ENCODE assay signal across 8 cellular contexts in the genomic region with DNA sequence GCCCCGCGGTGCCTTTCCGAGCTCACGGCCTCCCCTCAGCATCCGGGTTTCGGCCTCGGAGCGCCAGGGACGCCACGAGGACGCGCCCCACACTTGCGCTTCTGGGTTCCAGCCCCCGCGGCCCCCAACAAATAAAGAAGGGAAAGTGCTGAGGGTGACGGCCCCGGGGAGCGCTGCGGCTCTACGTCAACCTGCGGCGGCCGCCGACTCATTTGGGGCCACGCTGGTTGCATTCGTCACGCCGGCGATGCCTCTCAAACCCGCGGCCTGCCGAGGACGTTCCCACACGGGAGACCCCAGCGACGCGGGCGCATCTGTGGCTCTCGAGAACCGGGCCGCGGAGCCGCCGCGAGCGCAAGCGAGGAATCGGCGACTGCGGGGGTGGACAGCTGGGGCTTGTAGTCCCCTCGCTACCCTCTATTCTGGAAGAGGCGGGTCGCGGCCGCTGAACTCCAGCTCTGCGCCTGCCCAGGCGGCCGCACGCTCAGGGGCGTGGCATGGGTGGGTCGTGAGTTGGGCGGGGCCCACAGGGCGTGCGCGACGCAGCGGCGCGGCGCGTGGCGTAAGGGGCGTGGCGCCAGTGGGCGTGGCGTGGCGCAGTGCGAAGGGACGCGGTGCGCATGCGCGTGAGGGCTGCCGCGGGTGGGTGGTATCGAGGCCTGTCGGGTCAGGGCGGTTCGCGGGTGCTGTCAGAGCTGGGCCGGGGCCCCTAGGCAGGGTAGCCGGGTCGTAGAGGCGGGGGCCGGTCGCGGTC. TPM values are rescaled to one million over a fixed set of nuclear protein-coding genes. Genes with fewer than 3 reads are reported as not detected.
A peak's percentile ranks its signal among the peaks of the same experiment; 100 is the strongest.
DNase-seq lines count a peak whose midpoint lies in the region; ATAC-seq and TF ChIP-seq lines count a peak whose summit lies in the region.

A gene with protein sequence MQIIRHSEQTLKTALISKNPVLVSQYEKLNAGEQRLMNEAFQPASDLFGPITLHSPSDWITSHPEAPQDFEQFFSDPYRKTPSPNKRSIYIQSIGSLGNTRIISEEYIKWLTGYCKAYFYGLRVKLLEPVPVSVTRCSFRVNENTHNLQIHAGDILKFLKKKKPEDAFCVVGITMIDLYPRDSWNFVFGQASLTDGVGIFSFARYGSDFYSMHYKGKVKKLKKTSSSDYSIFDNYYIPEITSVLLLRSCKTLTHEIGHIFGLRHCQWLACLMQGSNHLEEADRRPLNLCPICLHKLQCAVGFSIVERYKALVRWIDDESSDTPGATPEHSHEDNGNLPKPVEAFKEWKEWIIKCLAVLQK (plus strand): TSS at position 599 of the 754 bp plus-strand sequence. CDS start 2,145 bp downstream, outside the sequence.

- H3K36me3 ChIP-seq in H7 (replicated peaks; ENCODE audit: control insufficient read depth, insufficient read depth, low read length) = peaks cover 1% of the 10 kb centered on the region
- no peaks in the 10 kb centered on the region for H3K36me3 ChIP-seq in Loucy (ENCODE audit: insufficient read depth, low read length)
- H3K36me3 ChIP-seq in RWPE2 (ENCODE audit: low read depth) = peaks cover 25% of the 10 kb centered on the region

- peak within 1 kb of the TSS; percentile 86 for H3K4me2 ChIP-seq in Loucy (ENCODE audit: low read depth, low read length, poor library complexity, severe bottlenecking)

- peaks cover 52% of the 10 kb centered on the region for H3K36me3 Mint-ChIP-seq in activated T-helper 2 cell treated with anti-CD3 and anti-CD28 coated beads, Interferon-gamma antibody, Interleukin-2, Interleukin-4, amounts not matched to agents 10 μg/mL and 5 μg/mL and 100 μg/mL, durations not matched to agents 14 hours and 24 hours and 36 hours (ENCODE audit: low read depth)
- H3K36me3 Mint-ChIP-seq in naive thymus-derived CD8-positive, alpha-beta T cell = peaks cover 0 to 19% (median 7%) of the 10 kb centered on the region in 3 donors

- intact Hi-C loops in activated T-helper 2 cell treated with anti-CD3 and anti-CD28 coated beads, Interferon-gamma antibody, Interleukin-2, Interleukin-4, amounts not matched to agents 10 μg/mL and 5 μg/mL and 100 μg/mL, durations not matched to agents 14 hours and 24 hours and 36 hours (cut with micrococcal nuclease) = loop anchor here (1.0 to 5.0 kb wide), 5 partner anchors 8 to 210 kb away; a partner anchor contains a TSS

- peak within 1 kb of the TSS; percentile 97 for H3K9ac ChIP-seq in Loucy (ENCODE audit: low read depth, low read length, poor library complexity, severe bottlenecking)

- H3K4me3 Mint-ChIP-seq in activated T-helper 2 cell treated with anti-CD3 and anti-CD28 coated beads, Interferon-gamma antibody, Interleukin-2, Interleukin-4, amounts not matched to agents 10 μg/mL and 5 μg/mL and 100 μg/mL, durations not matched to agents 14 hours and 24 hours and 36 hours (ENCODE audit: low read depth) = peak within 1 kb of the TSS; percentile 91
- peak within 1 kb of the TSS; percentile 91 to 98 (median 94) for H3K4me3 Mint-ChIP-seq in naive thymus-derived CD8-positive, alpha-beta T cell

- H3K4me1 ChIP-seq in Loucy (ENCODE audit: insufficient read depth, low read length, poor library complexity, severe bottlenecking) (peaks cover 25% of the 10 kb centered on the region), RWPE2 (ENCODE audit: insufficient read depth, poor library complexity, severe bottlenecking) (peaks cover 4% of the 10 kb centered on the region)

- POLR2A ChIA-PET in naive thymus-derived CD8-positive, alpha-beta T cell (lab: Charles Lee) = interaction anchor here (0.6 to 4.8 kb wide), 26 partner anchors 8 to 1343 kb away, joined by 3 to 95 read pairs (median 4); a partner anchor contains a TSS

- no peaks in the 10 kb centered on the region for H3F3A ChIP-seq in Loucy (ENCODE audit: low read depth)

- H3K27ac Mint-ChIP-seq in activated T-helper 2 cell treated with anti-CD3 and anti-CD28 coated beads, Interferon-gamma antibody, Interleukin-2, Interleukin-4, amounts not matched to agents 10 μg/mL and 5 μg/mL and 100 μg/mL, durations not matched to agents 14 hours and 24 hours and 36 hours = peak within 1 kb of the TSS; percentile 94
- H3K27ac Mint-ChIP-seq in naive thymus-derived CD8-positive, alpha-beta T cell = peak within 1 kb of the TSS; percentile 90 to 99 (median 98)

- no peaks in the 10 kb centered on the region for H3K27me3 ChIP-seq in H7 (ENCODE audit: control insufficient read depth, insufficient read depth, low read length)
- no peaks in the 10 kb centered on the region for H3K27me3 ChIP-seq in Loucy (ENCODE audit: insufficient read depth, low read length, poor library complexity, severe bottlenecking)
- H3K27me3 ChIP-seq in RWPE2 (ENCODE audit: insufficient read depth, poor library complexity, severe bottlenecking) = no peaks in the 10 kb centered on the region

- peak; percentile 92 for DNase-seq in EL
- DNase-seq in H7 = peak; percentile 97
- DNase-seq in RWPE2 (ENCODE audit: low spot score) = peak; percentile 88
- DNase-seq in activated T-helper 2 cell treated with anti-CD3 and anti-CD28 coated beads, Interferon-gamma antibody, Interleukin-2, Interleukin-4, amounts not matched to agents 10 μg/mL and 5 μg/mL and 100 μg/mL, durations not matched to agents 14 hours and 24 hours and 36 hours (ENCODE audit: low spot score) = peak; percentile 97
- DNase-seq in fibroblast of mammary gland (ENCODE audit: low read depth) = peak; percentile 88
- peak; percentile 91 to 99 (median 98) for DNase-seq in naive thymus-derived CD8-positive, alpha-beta T cell
- DNase-seq in stimulated activated naive CD4-positive, alpha-beta T cell (lab: John Stamatoyannopoulos, UW) = peak; percentile 93 to 98 (median 96)

- H3K9me3 ChIP-seq in Loucy (ENCODE audit: insufficient read depth, low read depth, low read length) (no peaks in the 10 kb centered on the region), RWPE2 (ENCODE audit: severe bottlenecking) (no peaks in the 10 kb centered on the region)

- no peaks in the 10 kb centered on the region for H3K9me2 ChIP-seq in Loucy (replicated peaks; ENCODE audit: low read depth, low read length)

- no peaks in the 10 kb centered on the region for H3K27me3 Mint-ChIP-seq in activated T-helper 2 cell treated with anti-CD3 and anti-CD28 coated beads, Interferon-gamma antibody, Interleukin-2, Interleukin-4, amounts not matched to agents 10 μg/mL and 5 μg/mL and 100 μg/mL, durations not matched to agents 14 hours and 24 hours and 36 hours (ENCODE audit: low read depth)
- no peaks in the 10 kb centered on the region for H3K27me3 Mint-ChIP-seq in naive thymus-derived CD8-positive, alpha-beta T cell

- H3K4me3 ChIP-seq in H7 (ENCODE audit: insufficient read depth, low read depth, low read length) (peak within 1 kb of the TSS; percentile 91), Loucy (ENCODE audit: low read length, poor library complexity, severe bottlenecking) (peak within 1 kb of the TSS; percentile 89), RWPE2 (ENCODE audit: severe bottlenecking) (peak within 1 kb of the TSS; percentile 77), fibroblast of mammary gland (ENCODE audit: control insufficient read depth, low read depth, low read length) (peak within 1 kb of the TSS; percentile 71)

- peak; percentile 97 for ATAC-seq in RWPE2 (ENCODE audit: low read depth)
- peak; percentile 86 to 88 for ATAC-seq in naive thymus-derived CD8-positive, alpha-beta T cell

- peaks cover 35% of the 10 kb centered on the region for H3K79me2 ChIP-seq in Loucy (ENCODE audit: insufficient read depth, low read length)

- no peak for TF ChIP-seq CTCF in Loucy (conservative IDR thresholded peaks at IDR 0.05; ENCODE audit: low read length)
- no peak for TF ChIP-seq CTCF in RWPE2 (IDR thresholded peaks at IDR 0.05; ENCODE audit: poor library complexity, severe bottlenecking)
- TF ChIP-seq CTCF in fibroblast of mammary gland (conservative IDR thresholded peaks at IDR 0.05; ENCODE audit: control insufficient read depth, insufficient read depth, low read depth, low read length) = no peak

- no peaks in the 10 kb centered on the region for H3K9me3 Mint-ChIP-seq in activated T-helper 2 cell treated with anti-CD3 and anti-CD28 coated beads, Interferon-gamma antibody, Interleukin-2, Interleukin-4, amounts not matched to agents 10 μg/mL and 5 μg/mL and 100 μg/mL, durations not matched to agents 14 hours and 24 hours and 36 hours
- no peaks in the 10 kb centered on the region for H3K9me3 Mint-ChIP-seq in naive thymus-derived CD8-positive, alpha-beta T cell

- H4K20me1 ChIP-seq in Loucy (ENCODE audit: insufficient read depth, low read length, poor library complexity, severe bottlenecking) = no peaks in the 10 kb centered on the region

- H3K4me1 Mint-ChIP-seq in activated T-helper 2 cell treated with anti-CD3 and anti-CD28 coated beads, Interferon-gamma antibody, Interleukin-2, Interleukin-4, amounts not matched to agents 10 μg/mL and 5 μg/mL and 100 μg/mL, durations not matched to agents 14 hours and 24 hours and 36 hours (ENCODE audit: low read depth) = peaks cover 39% of the 10 kb centered on the region
- peaks cover 10 to 47% (median 32%) of the 10 kb centered on the region in 4 donors for H3K4me1 Mint-ChIP-seq in naive thymus-derived CD8-positive, alpha-beta T cell

- peak within 1 kb of the TSS; percentile 78 for H2AFZ ChIP-seq in Loucy (ENCODE audit: low read length)

- H3K27ac ChIP-seq in RWPE2 (ENCODE audit: poor library complexity, severe bottlenecking) = peak within 1 kb of the TSS; percentile 57

RNA-seq across cellular contexts. Expression of the gene that starts here (rescaled TPM):
- total RNA-seq in H7 (2014; rRNA removed; shearing (Covaris generic)) = 73.7 and 94.3 TPM in 2 replicates
- total RNA-seq in activated T-helper 2 cell treated with anti-CD3 and anti-CD28 coated beads, Interferon-gamma antibody, Interleukin-2, Interleukin-4, amounts not matched to agents 10 μg/mL and 5 μg/mL and 100 μg/mL, durations not matched to agents 14 hours and 24 hours and 36 hours = 85.9 and 111 TPM in 2 replicates
- total RNA-seq in naive thymus-derived CD8-positive, alpha-beta T cell = 10 to 100 TPM; 72.4 to 72.7 TPM
- polyA plus RNA-seq in naive thymus-derived CD8-positive, alpha-beta T cell = 100 to 1,000 TPM in 1 of 3 donors, 10 to 100 TPM in 2; 89.0 to 125 (median 94.6) TPM

Comparison
In these comparisons a context has a peak if more than half of its experiments do, and no peak if none do; other contexts are left out.
1. Peak in every context shown above with its lines: DNase-seq, ATAC-seq, H3K4me3 ChIP-seq and H3K27ac ChIP-seq.